ENCODE assay signal across 8 cellular contexts in genomic region chr1:192807968-192808587, GRCh38. TPM values are rescaled to one million over a fixed set of nuclear protein-coding genes. Genes with fewer than 3 reads are reported as not detected.
DNase-seq lines count a peak whose midpoint lies in the region; ATAC-seq and TF ChIP-seq lines count a peak whose summit lies in the region.

No MANE protein-coding gene starts in this region.

- no peaks in the 10 kb centered on the region for H3K27me3 ChIP-seq in left lung
- no peaks in the 10 kb centered on the region for H3K27me3 ChIP-seq in subcutaneous abdominal adipose tissue (ENCODE audit: control insufficient read depth in 5 of 5, insufficient read depth in 4 of 5, low read length in 5 of 5)

- H3K9me3 Mint-ChIP-seq in brain, result no peaks in the 10 kb centered on the region

- H3K4me3 ChIP-seq in NB4 (ENCODE audit: low read depth, low read length), result peak overlapping the region; percentile 35
- H3K4me3 ChIP-seq in left lung, result peak overlapping the region; percentile 61 to 62
- peak overlapping the region; percentile 77 to 100 (median 98) for H3K4me3 ChIP-seq in subcutaneous abdominal adipose tissue (ENCODE audit: low read depth in 1 of 5, low read length in 5 of 5)

- TF ChIP-seq CTCF in NB4 (IDR thresholded peaks at IDR 0.05; ENCODE audit: low read depth, low read length), result no peak
- peak in 1 of 2 experiments; percentile 39 for TF ChIP-seq CTCF in brain (conservative IDR thresholded peaks at IDR 0.05)
- no peak for TF ChIP-seq CTCF in left lung (IDR thresholded peaks at IDR 0.05)

- peak; percentile 25 for ATAC-seq in left lung
- no peak for ATAC-seq in HG02981 (IDR thresholded peaks at IDR 0.05; ENCODE audit: unreplicated experiment)
- no peak for ATAC-seq in HG02884 (IDR thresholded peaks at IDR 0.05; ENCODE audit: unreplicated experiment)

- H3K27ac ChIP-seq in left lung, result peak overlapping the region; percentile 93 to 96
- H3K27ac ChIP-seq in subcutaneous abdominal adipose tissue (ENCODE audit: low read depth, low read length), result peak overlapping the region; percentile 82

- intact Hi-C loops in left lung (cut with DNase I), result loop anchor here in 1 of 2 donors (10.0 kb wide), 2 partner anchors 217 to 333 kb away; no protein-coding TSS in a partner anchor

- peaks cover 0 to 18% of the 10 kb centered on the region in 2 donors for H3K36me3 ChIP-seq in left lung
- peaks cover 8 to 12% (median 10%) of the 10 kb centered on the region in 5 donors for H3K36me3 ChIP-seq in subcutaneous abdominal adipose tissue (ENCODE audit: control insufficient read depth in 5 of 5, insufficient read depth in 5 of 5, low read length in 5 of 5)

- H3K4me1 Mint-ChIP-seq in brain, result peaks cover 53% of the 10 kb centered on the region

- peak overlapping the region; percentile 92 to 99 (median 97) for H3K4me3 Mint-ChIP-seq in brain

- H3K27ac Mint-ChIP-seq in brain, result peak overlapping the region; percentile 70 to 99 (median 97)

- peaks cover 4 to 56% of the 10 kb centered on the region in 2 donors for H3K4me1 ChIP-seq in left lung
- peaks cover 4 to 44% (median 34%) of the 10 kb centered on the region in 5 donors for H3K4me1 ChIP-seq in subcutaneous abdominal adipose tissue (ENCODE audit: control insufficient read depth in 5 of 5, insufficient read depth in 5 of 5, low read length in 5 of 5)

- peaks cover 31% of the 10 kb centered on the region for H3K36me3 Mint-ChIP-seq in brain

- no peak for TF ChIP-seq POLR2A in NB4 (IDR thresholded peaks at IDR 0.05; ENCODE audit: extremely low read depth, insufficient read length)

- peaks cover 8% of the 10 kb centered on the region for H3K27me3 Mint-ChIP-seq in brain

- DNase-seq in EH (ENCODE audit: low read depth) (peak; percentile 60), NB4 (ENCODE audit: low read depth) (peak; percentile 10), left lung (no peak), NOMO-1 (lab: John Stamatoyannopoulos, UW; ENCODE audit: unreplicated experiment in 2 of 2) (no peak)

- no peaks in the 10 kb centered on the region for H3K9me3 ChIP-seq in left lung
- no peaks in the 10 kb centered on the region for H3K9me3 ChIP-seq in subcutaneous abdominal adipose tissue (ENCODE audit: control insufficient read depth in 5 of 5, low read length in 5 of 5)

- peak overlapping the region; percentile 43 to 91 (median 81) for H3K9ac ChIP-seq in subcutaneous abdominal adipose tissue (ENCODE audit: low read length in 5 of 5)

RNA-seq across cellular contexts. Expression of gene RGS2, which starts 0.8 kb away (rescaled TPM):
- polyA plus RNA-seq in brain (ENCODE audit: insufficient read depth, low read depth, low replicate concordance), result 10.7 TPM
- total RNA-seq in left lung, result 10 to 100 TPM; 35.3 to 41.5 TPM

Comparison
In these comparisons a context has a peak if more than half of its experiments do, and no peak if none do; other contexts are left out.
1. DNase-seq: peak in EH (single experiment) and NB4 (single experiment); none in left lung (0 of 2) and NOMO-1 (0 of 2).
2. H3K4me3 ChIP-seq: peak in every context shown above with its lines; median percentile 98 in subcutaneous abdominal adipose tissue; 62 in left lung; 35 in NB4.